Comparison of ENCODE assay signal across 1 cellular context in genomic region chr7:105133358-105133757, GRCh38.
TF ChIP-seq lines count a peak whose summit lies in the region.

No MANE protein-coding gene starts in this region.

TF ChIP-seq in GM23338, 12 proteins besides CTCF, POLR2A, EP300 and RAD21 (continued from another document):
- no peak for TF ChIP-seq ZNF462 (CRISPR knock-in tag; IDR thresholded peaks at IDR 0.05)
- TF ChIP-seq ZNF114 (CRISPR knock-in tag; IDR thresholded peaks at IDR 0.05) = no peak
- no peak for TF ChIP-seq CREB1 (CRISPR knock-in tag; IDR thresholded peaks at IDR 0.05; ENCODE audit: low read depth)
- TF ChIP-seq NANOG (IDR thresholded peaks at IDR 0.05; ENCODE audit: borderline replicate concordance) = no peak
- no peak for TF ChIP-seq JUNB (IDR thresholded peaks at IDR 0.05; ENCODE audit: unreplicated experiment)
- TF ChIP-seq ZNF331 (CRISPR knock-in tag; IDR thresholded peaks at IDR 0.05; ENCODE audit: low read depth) = no peak
